In genomic region chr14:76613616-76614015, GRCh38 we compare ENCODE assay signal across 19 cellular contexts.
A peak's percentile ranks its signal among the peaks of the same experiment; 100 is the strongest.
DNase-seq lines count a peak whose midpoint lies in the region; ATAC-seq and TF ChIP-seq lines count a peak whose summit lies in the region.
"Had no signal": no experiment of that assay in that cellular context is flagged by ENCODE, and none has a peak within 500 bp of the region (broad histone marks: within the 10 kb centered on the region; RNA-seq: fewer than 3 reads in every experiment).

No MANE protein-coding gene starts in this region.

- H3K4me3 ChIP-seq in LNCaP clone FGC (ENCODE audit: low read depth, low read length), result no peak overlapping the region
- H3K4me3 ChIP-seq: BLaER1, GM12878, GM23338 had no signal

- H3K27ac ChIP-seq in epithelial cell of prostate, result peak overlapping the region; percentile 41
- H3K27ac ChIP-seq: BLaER1 had no signal

- TF ChIP-seq CTCF in LNCaP clone FGC (IDR thresholded peaks at IDR 0.05; ENCODE audit: control insufficient read depth, extremely low read depth, insufficient read depth), result no peak

- ATAC-seq in GM19351 (IDR thresholded peaks at IDR 0.05; ENCODE audit: unreplicated experiment), result no peak
- ATAC-seq: GM12878 had no signal

- DNase-seq in LNCaP clone FGC (ENCODE audit: low read depth), result peak; percentile 21
- peak; percentile 19 for DNase-seq in dermis blood vessel endothelial cell
- peak; percentile 24 for DNase-seq in epithelial cell of prostate (ENCODE audit: low read depth, low spot score)
- peak; percentile 27 to 60 for DNase-seq in lung microvascular endothelial cell (ENCODE audit: low read depth in 2 of 2)
- no peak for DNase-seq in HCEC 1CT
- no peak for DNase-seq in A172 (ENCODE audit: low spot score)
- no peak for DNase-seq in inferior parietal cortex (ENCODE audit: extremely low spot score)
- DNase-seq: CD4-positive, alpha-beta T cell; CD8-positive, alpha-beta memory T cell; DMS 273 treated with DMSO at 0.1 percent for 48 hours; DMS79; EL; GDM1; H9; HFFc6 had no signal

Comparison
In these comparisons a context has a peak if more than half of its experiments do, and no peak if none do; other contexts are left out.
1. DNase-seq: peak in LNCaP clone FGC (single experiment), dermis blood vessel endothelial cell (single experiment), epithelial cell of prostate (single experiment) and lung microvascular endothelial cell (2 of 2); none in HCEC 1CT (single experiment), A172 (single experiment) and inferior parietal cortex (single experiment).